ENCODE assay signal across 27 cellular contexts in the genomic region with DNA sequence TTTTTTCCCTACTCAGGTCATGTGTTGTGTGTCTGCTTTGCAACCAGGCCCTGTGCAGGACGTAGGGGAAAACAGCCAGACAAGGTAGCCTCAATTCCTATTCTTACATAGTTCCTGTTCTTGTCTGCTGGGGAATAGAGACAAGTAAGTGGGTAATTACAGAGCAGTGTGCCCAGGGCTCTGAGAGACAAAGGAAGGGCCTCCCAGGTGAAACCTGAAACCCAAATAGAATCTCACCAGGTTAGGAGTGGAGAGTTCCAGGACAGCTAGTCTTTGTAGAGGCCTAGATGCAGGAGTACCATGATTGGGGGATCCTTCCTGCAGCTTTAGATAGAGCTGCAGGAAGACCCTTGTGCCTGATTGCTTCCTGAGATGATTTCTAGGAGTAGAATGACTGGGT. TPM values are rescaled to one million over a fixed set of nuclear protein-coding genes. Genes with fewer than 3 reads are reported as not detected.
DNase-seq lines count a peak whose midpoint lies in the region; ATAC-seq and TF ChIP-seq lines count a peak whose summit lies in the region.
"Had no signal": no experiment of that assay in that cellular context is flagged by ENCODE, and none has a peak within 500 bp of the region (broad histone marks: within the 10 kb centered on the region; RNA-seq: fewer than 3 reads in every experiment).

No MANE protein-coding gene starts in this region.

- no peak overlapping the region for H2AFZ ChIP-seq in neural progenitor cell (replicated peaks)

- H4K20me1 ChIP-seq in neural progenitor cell (ENCODE audit: low read depth), result peaks cover 5% of the 10 kb centered on the region

- peak; percentile 19 for DNase-seq in DMS153 treated with DMSO at 0.1 percent for 48 hours (lab: John Stamatoyannopoulos, UW; ENCODE audit: unreplicated experiment)
- DNase-seq in DMS153 (lab: John Stamatoyannopoulos, UW), result no peak
- DNase-seq in NCI-H2029 (lab: John Stamatoyannopoulos, UW), result peak; percentile 29
- DNase-seq in NT2/D1 (ENCODE audit: low read depth, low spot score), result peak; percentile 3
- peak; percentile 19 for DNase-seq in neural progenitor cell (ENCODE audit: low spot score)
- DNase-seq in SW480 (ENCODE audit: low spot score), result no peak
- no peak for DNase-seq in dermis blood vessel endothelial cell
- DNase-seq: activated CD4-positive, alpha-beta memory T cell treated with anti-CD3 and anti-CD28 coated beads, Interleukin-2, amount 10 ng/mL, durations not matched to agents 7 days and 5 days; activated CD4-positive, CD25-positive, alpha-beta regulatory T cell treated with anti-CD3 and anti-CD28 coated beads, Interleukin-2, amount 50 U/mL, for 72 hours; activated naive CD8-positive, alpha-beta T cell treated with anti-CD3 and anti-CD28 coated beads, Interleukin-2, amount 10 ng/mL, durations not matched to agents 7 days and 5 days; AML-193; caudate nucleus; CD8-positive, alpha-beta T cell; glutamatergic neuron; Kasumi-1; mammary epithelial cell; NCI-H345; occipital lobe; Peyer's patch; stimulated activated CD4-positive, alpha-beta T cell treated with anti-CD3 and anti-CD28 coated beads, Interleukin-1b, Interleukin-23, amount 100 ng/mL, for 48 hours; T-helper 1 cell; trophoblast cell had no signal

- H3K4me1 ChIP-seq in NT2/D1 (ENCODE audit: insufficient read depth, insufficient read length), result peaks cover 5% of the 10 kb centered on the region
- H3K4me1 ChIP-seq in neural progenitor cell, result peaks cover 10% of the 10 kb centered on the region
- H3K4me1 ChIP-seq: Peyer's patch, SJSA1 had no signal

- no peak for ATAC-seq in HG03460 (IDR thresholded peaks at IDR 0.05; ENCODE audit: unreplicated experiment)
- ATAC-seq: CD8-positive, alpha-beta T cell had no signal

- H3K27ac ChIP-seq in neural progenitor cell, result no peak overlapping the region
- H3K27ac ChIP-seq: 22Rv1, Peyer's patch, SJSA1, skin epidermis had no signal

- no peak overlapping the region for H3K4me3 ChIP-seq in NT2/D1 (ENCODE audit: insufficient read length, low read depth)
- no peak overlapping the region for H3K4me3 ChIP-seq in neural progenitor cell
- H3K4me3 ChIP-seq: HAP-1, Peyer's patch, SJSA1, skin epidermis had no signal

- H3K27me3 ChIP-seq in NT2/D1 (ENCODE audit: insufficient read depth, insufficient read length), result no peaks in the 10 kb centered on the region
- H3K27me3 ChIP-seq in neural progenitor cell, result no peaks in the 10 kb centered on the region
- H3K27me3 ChIP-seq: Peyer's patch, SJSA1 had no signal

- 0 out of 2 replicates have a peak, but pooled peaks cover under 1% of the 10 kb centered on the region for H3K9me3 ChIP-seq in NT2/D1 (ENCODE audit: insufficient read depth, low read length)
- no peaks in the 10 kb centered on the region for H3K9me3 ChIP-seq in neural progenitor cell (ENCODE audit: low read depth)
- H3K9me3 ChIP-seq: HAP-1, Peyer's patch, SJSA1 had no signal

- peaks cover 40% of the 10 kb centered on the region for H3K36me3 Mint-ChIP-seq in neural progenitor cell

- H3F3A ChIP-seq in neural progenitor cell (ENCODE audit: low read depth), result no peaks in the 10 kb centered on the region

- no peaks in the 10 kb centered on the region for H3K27me3 Mint-ChIP-seq in neural progenitor cell (ENCODE audit: insufficient read depth, low read depth)
- H3K27me3 Mint-ChIP-seq: activated CD4-positive, alpha-beta memory T cell treated with anti-CD3 and anti-CD28 coated beads, Interleukin-2, amount 10 ng/mL, durations not matched to agents 7 days and 5 days; activated naive CD8-positive, alpha-beta T cell treated with anti-CD3 and anti-CD28 coated beads, Interleukin-2, amount 10 ng/mL, durations not matched to agents 7 days and 5 days had no signal

- peak overlapping the region; percentile 11 for H3K4me2 ChIP-seq in neural progenitor cell

- H3K36me3 ChIP-seq in NT2/D1 (ENCODE audit: insufficient read depth, insufficient read length, low read length) (peaks cover 77% of the 10 kb centered on the region), neural progenitor cell (no peaks in the 10 kb centered on the region)

- no peak overlapping the region for H3K27ac Mint-ChIP-seq in neural progenitor cell
- H3K27ac Mint-ChIP-seq: activated CD4-positive, alpha-beta memory T cell treated with anti-CD3 and anti-CD28 coated beads, Interleukin-2, amount 10 ng/mL, durations not matched to agents 7 days and 5 days; CD8-positive, alpha-beta T cell had no signal

- no peak for TF ChIP-seq CTCF in neural progenitor cell (IDR thresholded peaks at IDR 0.05)

- H3K4me1 Mint-ChIP-seq in neural progenitor cell, result no peaks in the 10 kb centered on the region

- no peaks in the 10 kb centered on the region for H3K79me2 ChIP-seq in neural progenitor cell (ENCODE audit: low read depth)

- no peak overlapping the region for H3K4me3 Mint-ChIP-seq in neural progenitor cell
- H3K4me3 Mint-ChIP-seq: activated CD4-positive, alpha-beta memory T cell treated with anti-CD3 and anti-CD28 coated beads, Interleukin-2, amount 10 ng/mL, durations not matched to agents 7 days and 5 days; activated naive CD8-positive, alpha-beta T cell treated with anti-CD3 and anti-CD28 coated beads, Interleukin-2, amount 10 ng/mL, durations not matched to agents 7 days and 5 days; CD8-positive, alpha-beta T cell had no signal

- H3K9ac ChIP-seq in NT2/D1 (ENCODE audit: insufficient read length, low read depth) (no peak overlapping the region), neural progenitor cell (no peak overlapping the region)

- H3K9me3 Mint-ChIP-seq in neural progenitor cell, result no peaks in the 10 kb centered on the region
- H3K9me3 Mint-ChIP-seq: activated CD4-positive, alpha-beta memory T cell treated with anti-CD3 and anti-CD28 coated beads, Interleukin-2, amount 10 ng/mL, durations not matched to agents 7 days and 5 days; activated naive CD8-positive, alpha-beta T cell treated with anti-CD3 and anti-CD28 coated beads, Interleukin-2, amount 10 ng/mL, durations not matched to agents 7 days and 5 days; CD8-positive, alpha-beta T cell had no signal

RNA-seq across cellular contexts. Expression of gene DHX35, which starts 48.4 kb away (rescaled TPM):
- total RNA-seq in neural progenitor cell (ENCODE audit: low replicate concordance), result 22.0 and 22.5 TPM in 2 replicates
- total RNA-seq in dermis blood vessel endothelial cell, result 12.9 and 13.3 TPM in 2 replicates

Comparison
In these comparisons a context has a peak if more than half of its experiments do, and no peak if none do; other contexts are left out.
1. DNase-seq: peak in DMS153 treated with DMSO at 0.1 percent for 48 hours (single experiment), NCI-H2029 (single experiment), NT2/D1 (single experiment) and neural progenitor cell (single experiment); none in DMS153 (single experiment), SW480 (single experiment) and dermis blood vessel endothelial cell (single experiment).